Comparison of ENCODE assay signal across 8 cellular contexts in genomic region chr19:8161135-8161646, GRCh38. TPM values are rescaled to one million over a fixed set of nuclear protein-coding genes. Genes with fewer than 3 reads are reported as not detected.
DNase-seq lines count a peak whose midpoint lies in the region; ATAC-seq, FAIRE-seq and TF ChIP-seq lines count a peak whose summit lies in the region.
"Had no signal": no experiment of that assay in that cellular context is flagged by ENCODE, and none has a peak within 500 bp of the region (broad histone marks: within the 10 kb centered on the region; RNA-seq: fewer than 3 reads in every experiment).

No MANE protein-coding gene starts in this region.

- ATAC-seq in RWPE2 (ENCODE audit: low read depth): peak; percentile 25; the same call in 2 of the 3 replicates
- ATAC-seq in HepG2: peak; percentile 93
- no peak for ATAC-seq in HG02678 (IDR thresholded peaks at IDR 0.05; ENCODE audit: unreplicated experiment)

- H3K4me2 ChIP-seq in HepG2 (ENCODE audit: low read depth, low read length): peak overlapping the region; percentile 36

- TF ChIP-seq POLR2A in HepG2 (IDR thresholded peaks at IDR 0.05; ENCODE audit: insufficient read depth in 1 of 2, low read depth in 2 of 2, low read length in 2 of 2): peak; percentile 64 to 69; a peak in 3 of 4 replicates

- no peak overlapping the region for H2AFZ ChIP-seq in HepG2 (ENCODE audit: low read length)

- intact Hi-C loops in HepG2 (cut with micrococcal nuclease; ENCODE audit: unreplicated experiment): no loop called here
- intact Hi-C loops in cardiac septum (cut with DNase I): no loop called here

- 76% methylated on average over 9 of the region's 12 CpGs for WGBS in HepG2 (ENCODE audit: low lambda C conversion rate)

- no peak for TF ChIP-seq RAD21 in HepG2 (CRISPR knock-in tag; IDR thresholded peaks at IDR 0.05)

- H3K4me3 ChIP-seq in RWPE2 (ENCODE audit: severe bottlenecking): no peak overlapping the region
- H3K4me3 ChIP-seq in HepG2 (replicated peaks in 1 of 3; ENCODE audit: insufficient read depth in 1 of 3, low read depth in 2 of 3, low read length in 3 of 3): no peak overlapping the region; a peak in 1 of 6 replicates

- TF ChIP-seq CTCF in RWPE2 (IDR thresholded peaks at IDR 0.05; ENCODE audit: poor library complexity, severe bottlenecking): no peak
- TF ChIP-seq CTCF in HepG2 (CRISPR knock-in tag; IDR thresholded peaks at IDR 0.05): no peak

- in situ Hi-C loops in HepG2 (cut with HindIII; ENCODE audit: extremely low pct_ligation_motif_present, low pct_unique_long_range_greater_than_20kb): no loop called here

- no peaks in the 10 kb centered on the region for H3K27me3 ChIP-seq in RWPE2 (ENCODE audit: insufficient read depth, poor library complexity, severe bottlenecking)
- H3K27me3 ChIP-seq in HepG2 (ENCODE audit: control insufficient read depth in 1 of 2, insufficient read depth in 2 of 2, low read length in 2 of 2): no peaks in the 10 kb centered on the region

- DNase-seq in GDM1 (lab: John Stamatoyannopoulos, UW) (peak; percentile 21), HEK293T (ENCODE audit: extremely low spot score) (peak; percentile 31), RWPE2 (ENCODE audit: low spot score) (no peak), HepG2 (ENCODE audit: low spot score) (peak; percentile 65), KG1 (lab: John Stamatoyannopoulos, UW) (no peak), cardiac septum (ENCODE audit: low spot score) (no peak)

- no peaks in the 10 kb centered on the region for H3K79me2 ChIP-seq in HepG2 (ENCODE audit: insufficient read depth, low read length)

- H3K9me3 ChIP-seq in RWPE2 (ENCODE audit: severe bottlenecking) (no peaks in the 10 kb centered on the region), HepG2 (ENCODE audit: low read length) (no peaks in the 10 kb centered on the region)

- POLR2A ChIA-PET in HEK293T (lab: Yijun Ruan, JAX): no interaction called here
- POLR2A ChIA-PET in HepG2 (lab: Yijun Ruan, JAX): interaction anchor here (0.8 kb wide), 1 partner anchor 48 kb away, joined by 4 read pairs; the partner anchor contains the start of gene CERS4

- peak; percentile 30 for FAIRE-seq in HepG2 (lab: Jason Lieb, UNC)

- H3K27ac ChIP-seq in RWPE2 (ENCODE audit: poor library complexity, severe bottlenecking) (no peak overlapping the region), HepG2 (ENCODE audit: extremely low read length, insufficient read depth, low read length) (peak overlapping the region; percentile 81)

- TF ChIP-seq EP300 in HepG2 (IDR thresholded peaks at IDR 0.05; ENCODE audit: low read depth in 2 of 2, low read length in 2 of 2): no peak; a peak in 1 of 4 replicates
- no peak for TF ChIP-seq EP300 in HepG2 (CRISPR knock-in tag; IDR thresholded peaks at IDR 0.05; ENCODE audit: borderline replicate concordance)

- peaks cover 5% of the 10 kb centered on the region for H3K4me1 ChIP-seq in RWPE2 (ENCODE audit: insufficient read depth, poor library complexity, severe bottlenecking)
- H3K4me1 ChIP-seq in HepG2 (ENCODE audit: insufficient read depth, low read length): peaks cover 12% of the 10 kb centered on the region

- BruUV-seq in HepG2 (replicated peaks; lab: Mats Ljungman, UMichigan): no TSS peak

- CTCF ChIA-PET in HEK293T (lab: Yijun Ruan, JAX) (no interaction called here), HepG2 (lab: Yijun Ruan, JAX; ENCODE audit: low intra/inter-chr PET ratio, low total read pairs) (no interaction called here)

- peak overlapping the region; percentile 63 for H3K9ac ChIP-seq in HepG2 (ENCODE audit: insufficient read depth, low read depth, low read length)

- H3K36me3 ChIP-seq in RWPE2 (ENCODE audit: low read depth) (no peaks in the 10 kb centered on the region), HepG2 (replicated peaks in 1 of 2; ENCODE audit: control insufficient read depth in 1 of 2, insufficient read depth in 2 of 2, low read length in 2 of 2) (no peaks in the 10 kb centered on the region)

- H4K20me1 ChIP-seq in HepG2 (ENCODE audit: insufficient read depth, low read length): no peaks in the 10 kb centered on the region

TF ChIP-seq in HEK293T, 16 proteins besides CTCF, POLR2A, EP300 and RAD21:
- TF ChIP-seq PKNOX1 (IDR thresholded peaks at IDR 0.05): peak; percentile 82
- TF ChIP-seq LEF1 (IDR thresholded peaks at IDR 0.05; ENCODE audit: borderline replicate concordance): no peak
- TF ChIP-seq FOXK2 (IDR thresholded peaks at IDR 0.05): no peak

TF ChIP-seq in HepG2, 621 proteins besides CTCF, POLR2A, EP300 and RAD21 (continues in another document):
- TF ChIP-seq MXI1 (IDR thresholded peaks at IDR 0.05; ENCODE audit: borderline replicate concordance, low read depth, low read length) (no peak), ZBTB38 (CRISPR knock-in tag; IDR thresholded peaks at IDR 0.05) (peak; percentile 64; the same call in 1 of the 2 replicates), NFYC (CRISPR knock-in tag; IDR thresholded peaks at IDR 0.05) (peak; percentile 72), POLR2G (IDR thresholded peaks at IDR 0.05; ENCODE audit: low read depth, low read length) (peak; percentile 44; the same call in 1 of the 2 replicates), ESRRA (CRISPR knock-in tag; IDR thresholded peaks at IDR 0.05; ENCODE audit: low read depth) (no peak), ZNF335 (CRISPR knock-in tag; IDR thresholded peaks at IDR 0.05) (no peak), NFYB (CRISPR knock-in tag; IDR thresholded peaks at IDR 0.05) (peak; percentile 69), ZNF879 (CRISPR knock-in tag; IDR thresholded peaks at IDR 0.05) (no peak), KAT8 (CRISPR knock-in tag; IDR thresholded peaks at IDR 0.05) (0 out of 2 replicates have a peak, but pooled peaks have one; percentile 4), MXD3 (CRISPR knock-in tag; IDR thresholded peaks at IDR 0.05) (no peak), SAP130 (CRISPR knock-in tag; IDR thresholded peaks at IDR 0.05; ENCODE audit: low read depth) (no peak), TAF1 (CRISPR knock-in tag; IDR thresholded peaks at IDR 0.05) (peak; percentile 25; the same call in 1 of the 2 replicates), ZNF256 (CRISPR knock-in tag; conservative IDR thresholded peaks at IDR 0.05) (no peak), POLR2AphosphoS5 (IDR thresholded peaks at IDR 0.05; ENCODE audit: low read depth, low read length) (peak; percentile 80), KLF15 (CRISPR knock-in tag; IDR thresholded peaks at IDR 0.05; ENCODE audit: borderline replicate concordance) (no peak)

RNA-seq across cellular contexts. Expression of gene FBN3, which starts 11.8 kb away (rescaled TPM):
- total RNA-seq in HepG2 (2016; rRNA removed; fragmentation: Illumina TruSeq; extraction: Trizol): 0.20 TPM in 1 of 2 replicates, not detected in the other
- total RNA-seq in HepG2 (2016; cell fraction: cytosol; rRNA removed; fragmentation: Illumina TruSeq; extraction: Trizol; ENCODE audit: low read depth): not detected in 2 replicates
- 0.22 TPM in 1 of 2 replicates, not detected in the other for total RNA-seq in HepG2 (2016; cell fraction: insoluble cytoplasmic fraction; rRNA removed; fragmentation: Illumina TruSeq; extraction: Trizol)
- total RNA-seq in HepG2 (2016; cell fraction: membrane; rRNA removed; fragmentation: Illumina TruSeq; extraction: Trizol): not detected in 2 replicates
- not detected in 2 replicates for total RNA-seq in HepG2 (2016; cell fraction: nucleus; rRNA removed; fragmentation: Illumina TruSeq; extraction: Trizol)
- 1.3 and 2.4 TPM in 2 replicates for polyA plus RNA-seq in HepG2 (2011; rRNA removed)
- polyA plus RNA-seq in HepG2 (2011; cell fraction: cytosol; rRNA removed): 0.23 and 0.86 TPM in 2 replicates
- polyA plus RNA-seq in HepG2 (2011; cell fraction: nucleus; rRNA removed): 9.1 and 12.7 TPM in 2 replicates
- 0.59 and 1.1 TPM in 2 replicates for polyA plus RNA-seq in HepG2 (2012)
- polyA plus RNA-seq in HepG2 (2016; cell fraction: cytosol; fragmentation: Illumina TruSeq; extraction: Trizol; ENCODE audit: low read depth): not detected in 2 replicates
- polyA plus RNA-seq in HepG2 (2016; cell fraction: insoluble cytoplasmic fraction; fragmentation: Illumina TruSeq; extraction: Trizol; ENCODE audit: low read depth): not detected in 2 replicates
- not detected in 2 replicates for polyA plus RNA-seq in HepG2 (2016; cell fraction: membrane; fragmentation: Illumina TruSeq; extraction: Trizol; ENCODE audit: low read depth)
- polyA plus RNA-seq in HepG2 (2016; cell fraction: nucleus; fragmentation: Illumina TruSeq; extraction: Trizol; ENCODE audit: insufficient read depth, low read depth): 0.04 TPM in 1 of 2 replicates, not detected in the other
- 0.05 and 0.24 TPM in 2 replicates for polyA minus RNA-seq in HepG2 (2011; rRNA and poly(A)+ RNA removed; ENCODE audit: low replicate concordance)
- 1.1 TPM in 1 of 2 replicates, not detected in the other for polyA minus RNA-seq in HepG2 (2011; cell fraction: cytosol; rRNA and poly(A)+ RNA removed)
- 0.64 and 2.5 TPM in 2 replicates for polyA minus RNA-seq in HepG2 (2011; cell fraction: nucleus; rRNA and poly(A)+ RNA removed)
- not detected for total RNA-seq in cardiac septum
- total RNA-seq: activated T-cell treated with anti-CD3 and anti-CD28 coated beads, Interleukin-2, amount 50 U/mL, for 72 hours had no signal

RNA-seq across cellular contexts. Expression of gene CERS4, which starts 48.0 kb away (rescaled TPM):
- 47.4 and 83.5 TPM in 2 replicates for total RNA-seq in HepG2 (2016; rRNA removed; fragmentation: Illumina TruSeq; extraction: Trizol)
- 54.7 and 67.0 TPM in 2 replicates for total RNA-seq in HepG2 (2016; cell fraction: cytosol; rRNA removed; fragmentation: Illumina TruSeq; extraction: Trizol; ENCODE audit: low read depth)
- 42.9 and 82.5 TPM in 2 replicates for total RNA-seq in HepG2 (2016; cell fraction: insoluble cytoplasmic fraction; rRNA removed; fragmentation: Illumina TruSeq; extraction: Trizol)
- total RNA-seq in HepG2 (2016; cell fraction: membrane; rRNA removed; fragmentation: Illumina TruSeq; extraction: Trizol): 68.0 and 79.4 TPM in 2 replicates
- 76.2 and 78.4 TPM in 2 replicates for total RNA-seq in HepG2 (2016; cell fraction: nucleus; rRNA removed; fragmentation: Illumina TruSeq; extraction: Trizol)
- polyA plus RNA-seq in HepG2 (2011; rRNA removed): 74.7 and 97.6 TPM in 2 replicates
- polyA plus RNA-seq in HepG2 (2011; cell fraction: cytosol; rRNA removed): 78.3 and 82.4 TPM in 2 replicates
- polyA plus RNA-seq in HepG2 (2011; cell fraction: nucleus; rRNA removed): 83.2 and 92.3 TPM in 2 replicates
- 34.1 and 40.8 TPM in 2 replicates for polyA plus RNA-seq in HepG2 (2012)
- polyA plus RNA-seq in HepG2 (2016; cell fraction: cytosol; fragmentation: Illumina TruSeq; extraction: Trizol; ENCODE audit: low read depth): 47.5 and 59.8 TPM in 2 replicates
- polyA plus RNA-seq in HepG2 (2016; cell fraction: insoluble cytoplasmic fraction; fragmentation: Illumina TruSeq; extraction: Trizol; ENCODE audit: low read depth): 44.2 and 45.5 TPM in 2 replicates
- 53.9 and 57.1 TPM in 2 replicates for polyA plus RNA-seq in HepG2 (2016; cell fraction: membrane; fragmentation: Illumina TruSeq; extraction: Trizol; ENCODE audit: low read depth)
- polyA plus RNA-seq in HepG2 (2016; cell fraction: nucleus; fragmentation: Illumina TruSeq; extraction: Trizol; ENCODE audit: insufficient read depth, low read depth): 122 and 128 TPM in 2 replicates
- 0.19 and 131 TPM in 2 replicates for polyA minus RNA-seq in HepG2 (2011; rRNA and poly(A)+ RNA removed; ENCODE audit: low replicate concordance)
- polyA minus RNA-seq in HepG2 (2011; cell fraction: cytosol; rRNA and poly(A)+ RNA removed): 24.3 and 31.5 TPM in 2 replicates
- 20.2 and 23.6 TPM in 2 replicates for polyA minus RNA-seq in HepG2 (2011; cell fraction: nucleus; rRNA and poly(A)+ RNA removed)
- 24.1 TPM for total RNA-seq in cardiac septum

Comparison
In these comparisons a context has a peak if more than half of its experiments do, and no peak if none do; other contexts are left out.
1. DNase-seq: peak in GDM1 (single experiment), HEK293T (single experiment) and HepG2 (single experiment); none in RWPE2 (single experiment), KG1 (single experiment) and cardiac septum (single experiment).